3 cellular contexts compared by ENCODE assay signal in the genomic region with DNA sequence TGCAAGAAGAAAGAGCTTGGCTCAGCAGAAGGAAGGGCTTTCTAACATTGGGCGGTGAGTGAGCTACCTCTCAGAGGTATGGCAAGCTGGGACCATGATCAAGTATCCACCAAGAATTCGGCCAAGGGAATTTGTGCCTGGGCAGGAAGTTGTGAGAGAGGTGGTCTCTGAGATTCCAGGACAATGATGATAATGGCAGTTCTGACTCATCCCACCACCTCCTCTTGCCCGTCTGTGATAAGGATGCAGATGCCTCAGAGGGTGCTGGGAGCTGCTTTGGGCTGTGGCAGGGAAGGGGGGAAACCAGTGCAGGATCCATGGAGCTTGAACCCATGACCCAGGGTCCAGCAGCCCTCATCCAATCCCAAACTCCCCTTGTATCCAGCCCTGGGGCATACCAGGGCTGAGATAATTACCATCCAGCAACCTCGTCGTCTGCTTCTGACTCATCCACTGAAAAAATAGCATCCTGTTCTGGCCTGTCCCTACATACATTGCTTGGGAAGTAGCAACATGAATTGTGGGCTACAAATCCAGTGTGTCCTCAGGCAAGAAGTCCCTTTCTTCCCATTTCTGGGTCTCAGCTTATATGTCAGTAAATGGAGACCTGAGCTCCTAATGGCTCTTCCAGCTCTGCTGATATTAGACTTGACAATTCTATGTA.
TF ChIP-seq lines count a peak whose summit lies in the region.

No MANE protein-coding gene starts in this region.

TF ChIP-seq in HepG2, 621 proteins besides CTCF, POLR2A, EP300 and RAD21:
- TF ChIP-seq PAWR (CRISPR knock-in tag; IDR thresholded peaks at IDR 0.05; ENCODE audit: borderline replicate concordance) (no peak), ZNF883 (CRISPR knock-in tag; IDR thresholded peaks at IDR 0.05; ENCODE audit: not compliant biosample characterization) (peak; percentile 31), ZNF225 (CRISPR knock-in tag; IDR thresholded peaks at IDR 0.05) (no peak), TBL1XR1 (IDR thresholded peaks at IDR 0.05; ENCODE audit: borderline replicate concordance, low read length, partially characterized antibody) (no peak)

TF ChIP-seq in endothelial cell of umbilical vein, 7 proteins besides CTCF, POLR2A, EP300 and RAD21:
- TF ChIP-seq FOS (IDR thresholded peaks at IDR 0.05; ENCODE audit: borderline replicate concordance, insufficient read depth, low read length) (no peak), MYC (IDR thresholded peaks at IDR 0.05; ENCODE audit: low read depth, low read length) (no peak), GATA2 (IDR thresholded peaks at IDR 0.05; ENCODE audit: insufficient read depth, insufficient read length, low read depth, low read length) (no peak), EZH2 (IDR thresholded peaks at IDR 0.05; ENCODE audit: borderline replicate concordance, low read depth, low read length, severe bottlenecking) (no peak), JUN (IDR thresholded peaks at IDR 0.05; ENCODE audit: borderline replicate concordance, insufficient read depth, insufficient read length, low read depth) (no peak), POLR2AphosphoS5 (IDR thresholded peaks at IDR 0.05; ENCODE audit: insufficient read depth, low read depth, low read length) (no peak)
- TF ChIP-seq, protein P1, sequence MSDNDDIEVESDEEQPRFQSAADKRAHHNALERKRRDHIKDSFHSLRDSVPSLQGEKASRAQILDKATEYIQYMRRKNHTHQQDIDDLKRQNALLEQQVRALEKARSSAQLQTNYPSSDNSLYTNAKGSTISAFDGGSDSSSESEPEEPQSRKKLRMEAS (IDR thresholded peaks at IDR 0.05; ENCODE audit: insufficient read depth, insufficient read length) = no peak

TF ChIP-seq in HEK293T, 16 proteins besides CTCF, POLR2A, EP300 and RAD21:
- TF ChIP-seq LEF1 (IDR thresholded peaks at IDR 0.05; ENCODE audit: borderline replicate concordance) (no peak), FOXM1 (IDR thresholded peaks at IDR 0.05; ENCODE audit: borderline replicate concordance) (no peak), ARNT (IDR thresholded peaks at IDR 0.05) (no peak), FOXK2 (IDR thresholded peaks at IDR 0.05) (no peak), HDGF (IDR thresholded peaks at IDR 0.05; ENCODE audit: borderline replicate concordance) (no peak), L3MBTL2 (conservative IDR thresholded peaks at IDR 0.05) (no peak), ZNF384 (IDR thresholded peaks at IDR 0.05) (no peak), SP1 (IDR thresholded peaks at IDR 0.05) (no peak), TARDBP (IDR thresholded peaks at IDR 0.05) (no peak), SUZ12 (IDR thresholded peaks at IDR 0.05) (no peak), BHLHE40 (IDR thresholded peaks at IDR 0.05; ENCODE audit: borderline replicate concordance) (no peak)
- TF ChIP-seq, protein P2, sequence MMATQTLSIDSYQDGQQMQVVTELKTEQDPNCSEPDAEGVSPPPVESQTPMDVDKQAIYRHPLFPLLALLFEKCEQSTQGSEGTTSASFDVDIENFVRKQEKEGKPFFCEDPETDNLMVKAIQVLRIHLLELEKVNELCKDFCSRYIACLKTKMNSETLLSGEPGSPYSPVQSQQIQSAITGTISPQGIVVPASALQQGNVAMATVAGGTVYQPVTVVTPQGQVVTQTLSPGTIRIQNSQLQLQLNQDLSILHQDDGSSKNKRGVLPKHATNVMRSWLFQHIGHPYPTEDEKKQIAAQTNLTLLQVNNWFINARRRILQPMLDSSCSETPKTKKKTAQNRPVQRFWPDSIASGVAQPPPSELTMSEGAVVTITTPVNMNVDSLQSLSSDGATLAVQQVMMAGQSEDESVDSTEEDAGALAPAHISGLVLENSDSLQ (IDR thresholded peaks at IDR 0.05) = no peak
